In genomic region chrX:131330735-131331134, GRCh38 we compare ENCODE assay signal across 36 cellular contexts. TPM values are rescaled to one million over a fixed set of nuclear protein-coding genes. Genes with fewer than 3 reads are reported as not detected.
"Had no signal": no experiment of that assay in that cellular context is flagged by ENCODE, and none has a peak within 500 bp of the region (broad histone marks: within the 10 kb centered on the region; RNA-seq: fewer than 3 reads in every experiment).

No MANE protein-coding gene starts in this region.

- H3K4me1 Mint-ChIP-seq: activated B cell treated with CpG ODN at 0.5 μM for 24 hours; activated CD4-positive, alpha-beta T cell treated with anti-CD3 and anti-CD28 coated beads, Interleukin-2, amount 10 ng/mL, durations not matched to agents 24 days and 14 days; activated naive CD8-positive, alpha-beta T cell treated with anti-CD3 and anti-CD28 coated beads for 36 hours; activated T-helper 17 cell treated with anti-CD3 and anti-CD28 coated beads, Interleukin-2, amount 50 U/mL, for 72 hours had no signal

- H3K4me3 ChIP-seq: adrenal gland, body of pancreas, breast epithelium had no signal

- H3K27me3 Mint-ChIP-seq: activated B cell treated with CpG ODN at 0.5 μM for 24 hours; activated CD4-positive, alpha-beta memory T cell treated with anti-CD3 and anti-CD28 coated beads for 36 hours; activated CD4-positive, alpha-beta T cell treated with anti-CD3 and anti-CD28 coated beads, Interleukin-2, amount 10 ng/mL, durations not matched to agents 24 days and 14 days; activated T-helper 17 cell treated with anti-CD3 and anti-CD28 coated beads, Interleukin-2, amount 50 U/mL, for 72 hours had no signal

- H3K27me3 ChIP-seq: body of pancreas, brain microvascular endothelial cell had no signal

- H3K9me3 Mint-ChIP-seq: activated CD4-positive, alpha-beta memory T cell treated with anti-CD3 and anti-CD28 coated beads for 36 hours; activated CD4-positive, alpha-beta T cell treated with anti-CD3 and anti-CD28 coated beads, Interleukin-2, amount 10 ng/mL, durations not matched to agents 24 days and 14 days; activated naive CD4-positive, alpha-beta T cell treated with anti-CD3 and anti-CD28 coated beads for 36 hours; activated T-cell treated with anti-CD3 and anti-CD28 coated beads, Interleukin-2, amount 50 U/mL, for 4 hours; activated T-helper 1 cell treated with anti-CD3 and anti-CD28 coated beads, Interleukin-12 subunit alpha, Interleukin-12 subunit beta, Interleukin-2, Interleukin-4 antibody, amounts not matched to agents 30 ng/mL and 10 ng/mL and 1 ng/mL, durations not matched to agents 14 hours and 24 hours and 36 hours; T-helper 2 cell treated with Interferon-gamma antibody and Interleukin-4, amounts not matched to agents 5 μg/mL and 100 μg/mL, for 36 hours had no signal

- H3K27ac ChIP-seq: adrenal gland, body of pancreas, brain microvascular endothelial cell, breast epithelium, VCaP had no signal

- H3K4me3 Mint-ChIP-seq: activated B cell treated with CpG ODN at 0.5 μM for 24 hours; activated CD4-positive, alpha-beta memory T cell treated with anti-CD3 and anti-CD28 coated beads for 36 hours; activated CD4-positive, alpha-beta T cell treated with anti-CD3 and anti-CD28 coated beads, Interleukin-2, amount 10 ng/mL, durations not matched to agents 24 days and 14 days; activated CD8-positive, alpha-beta T cell treated with anti-CD3 and anti-CD28 coated beads for 36 hours; activated naive CD4-positive, alpha-beta T cell treated with anti-CD3 and anti-CD28 coated beads for 36 hours; activated naive CD8-positive, alpha-beta T cell treated with anti-CD3 and anti-CD28 coated beads for 36 hours; activated T-cell treated with anti-CD3 and anti-CD28 coated beads, Interleukin-2, amount 50 U/mL, for 4 hours; activated T-cell treated with anti-CD3 and anti-CD28 coated beads, Interleukin-2, amount 50 U/mL, for 72 hours; activated T-helper 1 cell treated with anti-CD3 and anti-CD28 coated beads, Interleukin-12 subunit alpha, Interleukin-12 subunit beta, Interleukin-2, Interleukin-4 antibody, amounts not matched to agents 30 ng/mL and 10 ng/mL and 1 ng/mL, durations not matched to agents 14 hours and 24 hours and 36 hours; activated T-helper 17 cell treated with anti-CD3 and anti-CD28 coated beads, Interleukin-2, amount 50 U/mL, for 72 hours; T-helper 2 cell treated with Interferon-gamma antibody and Interleukin-4, amounts not matched to agents 5 μg/mL and 100 μg/mL, for 36 hours had no signal

- H3K9me3 ChIP-seq: adrenal gland, body of pancreas, breast epithelium had no signal

- H3K27ac Mint-ChIP-seq: activated B cell treated with CpG ODN at 0.5 μM for 24 hours; activated CD4-positive, alpha-beta memory T cell treated with anti-CD3 and anti-CD28 coated beads for 36 hours; activated CD4-positive, alpha-beta T cell treated with anti-CD3 and anti-CD28 coated beads, Interleukin-2, amount 10 ng/mL, durations not matched to agents 24 days and 14 days; activated CD8-positive, alpha-beta T cell treated with anti-CD3 and anti-CD28 coated beads for 36 hours; activated naive CD4-positive, alpha-beta T cell treated with anti-CD3 and anti-CD28 coated beads for 36 hours; activated naive CD4-positive, alpha-beta T cell treated with anti-CD3 and anti-CD28 coated beads, Interleukin-2, amount 50 U/mL, for 72 hours; activated naive CD8-positive, alpha-beta T cell treated with anti-CD3 and anti-CD28 coated beads for 36 hours; activated T-cell treated with anti-CD3 and anti-CD28 coated beads, Interleukin-2, amount 50 U/mL, for 72 hours; activated T-helper 1 cell treated with anti-CD3 and anti-CD28 coated beads, Interleukin-12 subunit alpha, Interleukin-12 subunit beta, Interleukin-2, Interleukin-4 antibody, amounts not matched to agents 30 ng/mL and 10 ng/mL and 1 ng/mL, durations not matched to agents 14 hours and 24 hours and 36 hours; activated T-helper 17 cell treated with anti-CD3 and anti-CD28 coated beads, Interleukin-2, amount 50 U/mL, for 72 hours; T-helper 2 cell treated with Interferon-gamma antibody and Interleukin-4, amounts not matched to agents 5 μg/mL and 100 μg/mL, for 36 hours had no signal

- H3K36me3 ChIP-seq: adrenal gland, brain microvascular endothelial cell, breast epithelium had no signal

- H3K36me3 Mint-ChIP-seq: activated CD4-positive, alpha-beta memory T cell treated with anti-CD3 and anti-CD28 coated beads for 36 hours; activated naive CD4-positive, alpha-beta T cell treated with anti-CD3 and anti-CD28 coated beads, Interleukin-2, amount 50 U/mL, for 72 hours; activated naive CD8-positive, alpha-beta T cell treated with anti-CD3 and anti-CD28 coated beads for 36 hours had no signal

- H3K4me1 ChIP-seq: adrenal gland, body of pancreas, breast epithelium had no signal

- DNase-seq: activated B cell treated with CpG ODN at 0.5 μM for 24 hours; activated CD4-positive, alpha-beta memory T cell treated with anti-CD3 and anti-CD28 coated beads for 36 hours; activated CD4-positive, alpha-beta T cell treated with anti-CD3 and anti-CD28 coated beads for 4 hours; activated CD4-positive, alpha-beta T cell treated with anti-CD3 and anti-CD28 coated beads, Interleukin-2, amount 10 ng/mL, durations not matched to agents 24 days and 14 days; activated CD4-positive, alpha-beta T cell treated with anti-CD3 and anti-CD28 coated beads, Interleukin-2, amount 50 U/mL, for 1 hour; activated CD4-positive, alpha-beta T cell treated with anti-CD3 and anti-CD28 coated beads, Interleukin-2, amount 50 U/mL, for 4 hours; activated CD4-positive, CD25-positive, alpha-beta regulatory T cell treated with anti-CD3 and anti-CD28 coated beads, Interleukin-2, amount 50 U/mL, for 72 hours; activated CD8-positive, alpha-beta memory T cell treated with anti-CD3 and anti-CD28 coated beads, Interleukin-2, amount 50 U/mL, for 4 hours; activated CD8-positive, alpha-beta T cell treated with anti-CD3 and anti-CD28 coated beads for 36 hours; activated effector memory CD4-positive, alpha-beta T cell treated with anti-CD3 and anti-CD28 coated beads, Interleukin-2, amount 50 U/mL, for 16 hours; activated gamma-delta T cell treated with Interleukin-2 at 50 U/mL for 16 hours; activated naive CD4-positive, alpha-beta T cell; activated naive CD4-positive, alpha-beta T cell treated with anti-CD3 and anti-CD28 coated beads for 36 hours; activated naive CD4-positive, alpha-beta T cell treated with anti-CD3 and anti-CD28 coated beads, Interleukin-2, amount 50 U/mL, for 16 hours; activated naive CD8-positive, alpha-beta T cell treated with anti-CD3 and anti-CD28 coated beads for 36 hours; activated T-cell treated with anti-CD3 and anti-CD28 coated beads for 4 hours; activated T-cell treated with anti-CD3 and anti-CD28 coated beads, Interleukin-2, amount 50 U/mL, for 1 hour; activated T-cell treated with anti-CD3 and anti-CD28 coated beads, Interleukin-2, amount 50 U/mL, for 4 hours; activated T-cell treated with anti-CD3 and anti-CD28 coated beads, Interleukin-2, amount 50 U/mL, for 72 hours; adrenal gland; amniotic stem cell; aorta; body of pancreas; brain microvascular endothelial cell; central memory CD4-positive, alpha-beta T cell; T-helper 2 cell; T-helper 9 cell had no signal

- FAIRE-seq: colon, TTC549 had no signal

- ATAC-seq: activated CD8-positive, alpha-beta T cell treated with anti-CD3 and anti-CD28 coated beads for 36 hours; activated naive CD4-positive, alpha-beta T cell treated with anti-CD3 and anti-CD28 coated beads, Interleukin-2, amount 50 U/mL, for 72 hours; activated T-cell treated with anti-CD3 and anti-CD28 coated beads, Interleukin-2, amount 50 U/mL, for 4 hours; activated T-cell treated with anti-CD3 and anti-CD28 coated beads, Interleukin-2, amount 50 U/mL, for 72 hours; activated T-helper 17 cell treated with anti-CD3 and anti-CD28 coated beads, Interleukin-2, amount 50 U/mL, for 72 hours; body of pancreas had no signal

RNA-seq across cellular contexts. Expression of gene IGSF1, which starts 41.6 kb away (rescaled TPM):
- total RNA-seq: activated B cell treated with CpG ODN at 0.5 μM for 24 hours; activated CD4-positive, alpha-beta memory T cell treated with anti-CD3 and anti-CD28 coated beads for 36 hours; activated CD4-positive, alpha-beta T cell treated with anti-CD3 and anti-CD28 coated beads, Interleukin-2, amount 10 ng/mL, durations not matched to agents 24 days and 14 days; activated CD8-positive, alpha-beta memory T cell treated with anti-CD3 and anti-CD28 coated beads for 36 hours; activated CD8-positive, alpha-beta T cell treated with anti-CD3 and anti-CD28 coated beads for 36 hours; activated naive CD4-positive, alpha-beta T cell treated with anti-CD3 and anti-CD28 coated beads for 36 hours; activated naive CD4-positive, alpha-beta T cell treated with anti-CD3 and anti-CD28 coated beads, Interleukin-2, amount 50 U/mL, for 72 hours; activated naive CD8-positive, alpha-beta T cell treated with anti-CD3 and anti-CD28 coated beads for 36 hours; activated T-cell treated with anti-CD3 and anti-CD28 coated beads, Interleukin-2, amount 50 U/mL, for 4 hours; activated T-cell treated with anti-CD3 and anti-CD28 coated beads, Interleukin-2, amount 50 U/mL, for 72 hours; activated T-helper 1 cell treated with anti-CD3 and anti-CD28 coated beads, Interleukin-12 subunit alpha, Interleukin-12 subunit beta, Interleukin-2, Interleukin-4 antibody, amounts not matched to agents 30 ng/mL and 10 ng/mL and 1 ng/mL, durations not matched to agents 14 hours and 24 hours and 36 hours; activated T-helper 17 cell treated with anti-CD3 and anti-CD28 coated beads, Interleukin-2, amount 50 U/mL, for 72 hours had no signal
